In genomic region chr5:159427180-159428012, GRCh38 we compare ENCODE assay signal across 9 cellular contexts.
A peak's percentile ranks its signal among the peaks of the same experiment; 100 is the strongest.
DNase-seq lines count a peak whose midpoint lies in the region; ATAC-seq lines count a peak whose summit lies in the region.
"Had no signal": no experiment of that assay in that cellular context is flagged by ENCODE, and none has a peak within 500 bp of the region (broad histone marks: within the 10 kb centered on the region; RNA-seq: fewer than 3 reads in every experiment).

No MANE protein-coding gene starts in this region.

- peaks cover 0 to 1% (median 0%) of the 10 kb centered on the region in 5 donors for H3K27me3 Mint-ChIP-seq in naive thymus-derived CD8-positive, alpha-beta T cell

- H3K27ac Mint-ChIP-seq in naive thymus-derived CD8-positive, alpha-beta T cell: peak overlapping the region; percentile 9 to 85 (median 58)

- peaks cover 0 to 1% (median 0%) of the 10 kb centered on the region in 3 donors for H3K36me3 Mint-ChIP-seq in naive thymus-derived CD8-positive, alpha-beta T cell

- ATAC-seq in GM18870 (IDR thresholded peaks at IDR 0.05; ENCODE audit: unreplicated experiment) (peak; percentile 79), GM21529 (IDR thresholded peaks at IDR 0.05; ENCODE audit: unreplicated experiment) (peak; percentile 73), HG03342 (IDR thresholded peaks at IDR 0.05; ENCODE audit: unreplicated experiment) (peak; percentile 79)
- peak; percentile 46 to 65 for ATAC-seq in naive thymus-derived CD8-positive, alpha-beta T cell

- H3K4me1 Mint-ChIP-seq in naive thymus-derived CD8-positive, alpha-beta T cell: peaks cover 4 to 47% (median 27%) of the 10 kb centered on the region in 4 donors

- POLR2A ChIA-PET in naive thymus-derived CD8-positive, alpha-beta T cell (lab: Charles Lee): no interaction called here

- DNase-seq in naive thymus-derived CD8-positive, alpha-beta T cell: peak in 2 of 10 donors; percentile 14 to 25
- DNase-seq in NCI-H1417 (lab: John Stamatoyannopoulos, UW): no peak
- no peak for DNase-seq in NCI-H2171 treated with DMSO at 0.1 percent for 48 hours (lab: John Stamatoyannopoulos, UW)
- no peak for DNase-seq in inferior parietal cortex (ENCODE audit: extremely low spot score)
- DNase-seq: hypothalamus, OCI-M1 had no signal

- no peaks in the 10 kb centered on the region for H3K9me3 Mint-ChIP-seq in naive thymus-derived CD8-positive, alpha-beta T cell

- H3K4me3 Mint-ChIP-seq in naive thymus-derived CD8-positive, alpha-beta T cell: peak overlapping the region in 6 of 10 donors; percentile 17 to 71 (median 44)
